In genomic region chr5:132664696-132665209, GRCh38 we compare ENCODE assay signal across 13 cellular contexts.
"Had no signal": no experiment of that assay in that cellular context is flagged by ENCODE, and none has a peak within 500 bp of the region (broad histone marks: within the 10 kb centered on the region; RNA-seq: fewer than 3 reads in every experiment).

No MANE protein-coding gene starts in this region.

- H3K9me3 ChIP-seq: esophagus squamous epithelium, prostate gland, thoracic aorta had no signal

- H3K4me3 Mint-ChIP-seq: activated naive CD4-positive, alpha-beta T cell treated with anti-CD3 and anti-CD28 coated beads, Interleukin-2, amount 50 U/mL, for 24 hours; nephron had no signal

- H3K36me3 Mint-ChIP-seq: activated naive CD4-positive, alpha-beta T cell treated with anti-CD3 and anti-CD28 coated beads, Interleukin-2, amount 50 U/mL, for 24 hours had no signal

- H3K4me1 Mint-ChIP-seq: activated naive CD4-positive, alpha-beta T cell treated with anti-CD3 and anti-CD28 coated beads, Interleukin-2, amount 50 U/mL, for 24 hours had no signal

- H3K4me2 ChIP-seq: hepatocyte had no signal

- H3K27me3 ChIP-seq: hepatocyte had no signal

- H2AFZ ChIP-seq: hepatocyte had no signal

- H3K79me2 ChIP-seq: hepatocyte had no signal

- H3K27me3 Mint-ChIP-seq: activated naive CD4-positive, alpha-beta T cell treated with anti-CD3 and anti-CD28 coated beads, Interleukin-2, amount 50 U/mL, for 24 hours had no signal

- H3K4me3 ChIP-seq: esophagus squamous epithelium, hepatocyte, prostate gland, skin epidermis, thoracic aorta had no signal

- DNase-seq: activated CD4-positive, alpha-beta T cell treated with anti-CD3 and anti-CD28 coated beads, Interleukin-2, amount 50 U/mL, for 1 hour; amniotic stem cell; esophagus squamous epithelium; occipital lobe; right cardiac atrium; stimulated activated CD4-positive, alpha-beta T cell treated with anti-CD3 and anti-CD28 coated beads, Interleukin-4, amount 100 ng/mL, for 24 hours had no signal

- ATAC-seq: left lobe of liver had no signal

- H3K36me3 ChIP-seq: esophagus squamous epithelium, prostate gland, thoracic aorta had no signal

- H3K27ac ChIP-seq: esophagus squamous epithelium, prostate gland, thoracic aorta had no signal

- H3K27ac Mint-ChIP-seq: activated naive CD4-positive, alpha-beta T cell treated with anti-CD3 and anti-CD28 coated beads, Interleukin-2, amount 50 U/mL, for 24 hours had no signal

- H3K4me1 ChIP-seq: esophagus squamous epithelium, prostate gland had no signal

- H3K9me3 Mint-ChIP-seq: activated naive CD4-positive, alpha-beta T cell treated with anti-CD3 and anti-CD28 coated beads, Interleukin-2, amount 50 U/mL, for 24 hours; nephron had no signal
